ENCODE assay signal across 1 cellular context in the genomic region with DNA sequence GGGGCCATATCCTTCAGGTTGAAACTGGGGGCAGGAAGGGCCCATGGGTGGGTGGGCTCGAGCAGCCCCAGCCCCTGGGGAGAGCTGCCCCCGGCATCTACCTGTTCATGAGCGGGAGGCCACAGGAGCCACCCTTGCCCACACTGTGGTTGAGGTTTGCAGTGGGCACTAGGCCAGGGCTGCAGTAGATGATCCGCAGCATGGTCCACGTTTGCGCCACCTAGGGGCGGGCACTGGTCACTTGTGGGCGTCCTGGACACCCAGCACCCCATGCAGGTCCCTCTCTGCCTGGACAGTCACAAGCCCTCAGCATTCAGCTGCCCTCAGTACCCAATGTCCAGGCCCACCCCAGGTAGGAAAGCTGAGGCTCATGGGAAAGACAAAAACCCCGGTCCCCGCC.
TF ChIP-seq lines count a peak whose summit lies in the region.

No MANE protein-coding gene starts in this region.

TF ChIP-seq in GM23338, 12 proteins besides CTCF, POLR2A, EP300 and RAD21 (continued from another document):
- TF ChIP-seq, protein P1, sequence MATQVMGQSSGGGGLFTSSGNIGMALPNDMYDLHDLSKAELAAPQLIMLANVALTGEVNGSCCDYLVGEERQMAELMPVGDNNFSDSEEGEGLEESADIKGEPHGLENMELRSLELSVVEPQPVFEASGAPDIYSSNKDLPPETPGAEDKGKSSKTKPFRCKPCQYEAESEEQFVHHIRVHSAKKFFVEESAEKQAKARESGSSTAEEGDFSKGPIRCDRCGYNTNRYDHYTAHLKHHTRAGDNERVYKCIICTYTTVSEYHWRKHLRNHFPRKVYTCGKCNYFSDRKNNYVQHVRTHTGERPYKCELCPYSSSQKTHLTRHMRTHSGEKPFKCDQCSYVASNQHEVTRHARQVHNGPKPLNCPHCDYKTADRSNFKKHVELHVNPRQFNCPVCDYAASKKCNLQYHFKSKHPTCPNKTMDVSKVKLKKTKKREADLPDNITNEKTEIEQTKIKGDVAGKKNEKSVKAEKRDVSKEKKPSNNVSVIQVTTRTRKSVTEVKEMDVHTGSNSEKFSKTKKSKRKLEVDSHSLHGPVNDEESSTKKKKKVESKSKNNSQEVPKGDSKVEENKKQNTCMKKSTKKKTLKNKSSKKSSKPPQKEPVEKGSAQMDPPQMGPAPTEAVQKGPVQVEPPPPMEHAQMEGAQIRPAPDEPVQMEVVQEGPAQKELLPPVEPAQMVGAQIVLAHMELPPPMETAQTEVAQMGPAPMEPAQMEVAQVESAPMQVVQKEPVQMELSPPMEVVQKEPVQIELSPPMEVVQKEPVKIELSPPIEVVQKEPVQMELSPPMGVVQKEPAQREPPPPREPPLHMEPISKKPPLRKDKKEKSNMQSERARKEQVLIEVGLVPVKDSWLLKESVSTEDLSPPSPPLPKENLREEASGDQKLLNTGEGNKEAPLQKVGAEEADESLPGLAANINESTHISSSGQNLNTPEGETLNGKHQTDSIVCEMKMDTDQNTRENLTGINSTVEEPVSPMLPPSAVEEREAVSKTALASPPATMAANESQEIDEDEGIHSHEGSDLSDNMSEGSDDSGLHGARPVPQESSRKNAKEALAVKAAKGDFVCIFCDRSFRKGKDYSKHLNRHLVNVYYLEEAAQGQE (IDR thresholded peaks at IDR 0.05; ENCODE audit: unreplicated experiment) = no peak
- TF ChIP-seq JUNB (IDR thresholded peaks at IDR 0.05; ENCODE audit: unreplicated experiment) = no peak
- TF ChIP-seq STAT1 (IDR thresholded peaks at IDR 0.05; ENCODE audit: unreplicated experiment) = no peak
- no peak for TF ChIP-seq ZNF114 (CRISPR knock-in tag; IDR thresholded peaks at IDR 0.05)
- no peak for TF ChIP-seq ZNF331 (CRISPR knock-in tag; IDR thresholded peaks at IDR 0.05; ENCODE audit: low read depth)
